Comparison of ENCODE assay signal across 26 cellular contexts in the genomic region with DNA sequence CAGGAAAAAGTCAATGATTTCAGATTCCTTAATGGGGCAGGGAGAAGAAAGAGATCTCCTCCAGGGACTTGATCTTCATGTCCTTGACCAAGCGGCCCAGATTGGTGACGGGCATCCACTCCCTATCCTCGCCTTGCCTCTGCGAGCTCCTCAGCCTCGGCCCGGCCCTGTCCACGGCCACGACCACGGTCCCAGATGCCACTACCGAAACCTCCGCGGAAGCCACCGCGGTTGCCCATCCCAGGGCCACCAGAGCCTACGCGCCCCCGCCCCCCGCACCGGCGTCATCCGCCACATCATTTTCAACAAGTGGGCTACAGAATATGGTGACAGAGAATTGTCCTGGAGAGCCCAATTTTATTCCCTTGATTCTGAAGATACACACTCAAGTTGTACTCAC.
"Had no signal": no experiment of that assay in that cellular context is flagged by ENCODE, and none has a peak within 500 bp of the region (broad histone marks: within the 10 kb centered on the region; RNA-seq: fewer than 3 reads in every experiment).

No MANE protein-coding gene starts in this region.

- H3K27ac ChIP-seq: RWPE1, SJSA1, SK-N-MC had no signal

- H3K36me3 ChIP-seq: MG63, SJSA1 had no signal

- H3K4me3 ChIP-seq: MG63, SJSA1, SK-N-MC had no signal

- DNase-seq: IMR-90; Karpas-422; KG1; MG63; NCI-H1092; NCI-H1105 treated with DMSO at 0.1 percent for 48 hours; NCI-H1417 treated with DMSO at 0.1 percent for 48 hours; NCI-H146; NCI-H1694 treated with DMSO at 0.1 percent for 48 hours; NCI-H1930; NCI-H2081; NCI-H2107; NCI-H2171; NCI-H226; NCI-H446; NCI-H510A; NCI-H524 treated with DMSO at 0.1 percent for 48 hours; NCI-H69; NCI-H774; NK-92 treated with Interleukin-12 subunit alpha and Interleukin-12 subunit beta, amount 100 ng/mL, for 24 hours; PC-3; SIG-M5 had no signal

- H3K4me1 ChIP-seq: SJSA1 had no signal

- H3K27me3 ChIP-seq: MG63, SJSA1 had no signal

- H3K9me3 ChIP-seq: MG63 had no signal

- ATAC-seq: Panc1, PC-3 had no signal
